Comparison of ENCODE assay signal across 10 cellular contexts in the genomic region with DNA sequence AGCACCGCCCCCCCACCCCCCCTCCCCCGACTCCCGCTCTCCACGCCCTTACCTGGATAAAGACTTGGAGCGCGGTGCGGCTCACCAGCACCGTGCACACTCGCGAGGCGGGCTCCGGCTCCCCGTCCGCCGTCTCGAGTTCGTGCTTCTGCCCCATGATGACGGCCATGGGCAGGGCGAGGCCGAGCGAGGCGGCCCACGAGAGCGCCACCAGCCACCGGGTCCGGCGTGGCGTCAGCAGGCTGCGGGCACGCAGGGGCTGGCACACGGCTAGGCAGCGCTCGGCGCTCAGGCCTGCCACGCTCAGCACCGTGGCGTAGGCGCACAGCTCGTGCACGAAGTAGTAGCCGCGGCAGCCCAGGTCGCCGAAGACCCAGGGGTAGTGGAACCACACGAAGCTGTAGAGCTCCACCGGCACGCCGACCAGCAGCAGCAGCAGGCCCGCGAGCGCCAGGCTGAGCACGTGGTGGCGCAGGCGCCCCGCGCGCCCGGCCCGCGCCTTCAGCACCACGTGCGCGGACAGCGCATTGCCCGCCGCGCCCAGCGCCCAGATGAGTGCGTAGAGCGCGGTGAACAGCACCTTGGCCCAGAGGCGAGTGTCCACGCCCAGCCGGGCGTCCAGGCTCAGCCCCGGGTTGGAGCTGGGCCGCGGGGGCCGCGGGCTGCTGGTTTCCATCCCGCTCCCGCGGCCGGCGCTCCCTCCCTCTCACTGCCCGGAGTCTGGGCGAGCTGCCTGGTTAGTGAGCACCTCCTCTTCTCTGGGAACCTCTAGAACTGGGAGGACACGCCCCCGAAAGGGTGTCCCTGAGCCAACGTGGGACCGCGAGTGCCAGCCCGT. TPM values are rescaled to one million over a fixed set of nuclear protein-coding genes. Genes with fewer than 3 reads are reported as not detected.
DNase-seq lines count a peak whose midpoint lies in the region; ATAC-seq and TF ChIP-seq lines count a peak whose summit lies in the region.
"Had no signal": no experiment of that assay in that cellular context is flagged by ENCODE, and none has a peak within 500 bp of the region (broad histone marks: within the 10 kb centered on the region; RNA-seq: fewer than 3 reads in every experiment).

A gene with protein sequence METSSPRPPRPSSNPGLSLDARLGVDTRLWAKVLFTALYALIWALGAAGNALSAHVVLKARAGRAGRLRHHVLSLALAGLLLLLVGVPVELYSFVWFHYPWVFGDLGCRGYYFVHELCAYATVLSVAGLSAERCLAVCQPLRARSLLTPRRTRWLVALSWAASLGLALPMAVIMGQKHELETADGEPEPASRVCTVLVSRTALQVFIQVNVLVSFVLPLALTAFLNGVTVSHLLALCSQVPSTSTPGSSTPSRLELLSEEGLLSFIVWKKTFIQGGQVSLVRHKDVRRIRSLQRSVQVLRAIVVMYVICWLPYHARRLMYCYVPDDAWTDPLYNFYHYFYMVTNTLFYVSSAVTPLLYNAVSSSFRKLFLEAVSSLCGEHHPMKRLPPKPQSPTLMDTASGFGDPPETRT (minus strand): TSS at position 742 of the 838 bp plus-strand sequence. CDS start 66 bp downstream, at position 676.

- H3K4me2 ChIP-seq in skeletal muscle satellite cell (ENCODE audit: low read length) (peak within 1 kb of the TSS; percentile 52), PC-9 (no peak within 1 kb of the TSS)

- peaks cover 4% of the 10 kb centered on the region; the same call in 1 of the 2 replicates for H3F3A ChIP-seq in PC-9 (ENCODE audit: insufficient read depth, low read depth)

- BruUV-seq in PC-9 (replicated peaks; lab: Mats Ljungman, UMichigan): no TSS peak

- TF ChIP-seq CTCF in astrocyte of the cerebellum (IDR thresholded peaks at IDR 0.05; ENCODE audit: low read depth, low read length, missing control alignments) (no peak), PC-9 (conservative IDR thresholded peaks at IDR 0.05) (no peak)

- H3K27ac ChIP-seq in PC-9: no peak within 1 kb of the TSS
- H3K27ac ChIP-seq: 22Rv1 had no signal

- in situ Hi-C loops in astrocyte of the cerebellum (cut with HindIII; ENCODE audit: low sequenced_read_pairs): no loop called here

- no peak for ATAC-seq in GM18909 (IDR thresholded peaks at IDR 0.05; ENCODE audit: poor library complexity, unreplicated experiment)

- H3K9me3 ChIP-seq in iPS-18c (ENCODE audit: control insufficient read depth, insufficient read depth, low read length) (peaks cover 4% of the 10 kb centered on the region), skeletal muscle satellite cell (replicated peaks; ENCODE audit: low read length) (no peaks in the 10 kb centered on the region), PC-9 (ENCODE audit: insufficient read depth, low read depth) (0 out of 2 replicates have a peak, but pooled peaks cover 6% of the 10 kb centered on the region)

- no peaks in the 10 kb centered on the region for H3K9me2 ChIP-seq in PC-9 (ENCODE audit: insufficient read depth)

- no peaks in the 10 kb centered on the region for H3K79me2 ChIP-seq in PC-9 (ENCODE audit: low read depth)

- H4K20me1 ChIP-seq in PC-9 (ENCODE audit: insufficient read depth): no peaks in the 10 kb centered on the region

- H3K4me3 ChIP-seq in astrocyte of the cerebellum (ENCODE audit: low read depth, low read length): no peak within 1 kb of the TSS
- H3K4me3 ChIP-seq in iPS-18c (ENCODE audit: insufficient read depth, low read depth, low read length): peak within 1 kb of the TSS; percentile 25
- peak within 1 kb of the TSS; percentile 30 for H3K4me3 ChIP-seq in skeletal muscle satellite cell (ENCODE audit: low read length)
- no peak within 1 kb of the TSS for H3K4me3 ChIP-seq in PC-9

- DNase-seq in DMS53 (lab: John Stamatoyannopoulos, UW) (peak; percentile 62), DMS53 treated with DMSO at 0.1 percent for 48 hours (lab: John Stamatoyannopoulos, UW; ENCODE audit: unreplicated experiment) (no peak), astrocyte of the cerebellum (ENCODE audit: low read depth) (peak; percentile 13), NCI-H1105 (lab: John Stamatoyannopoulos, UW) (no peak), PC-9 (no peak)

- no peaks in the 10 kb centered on the region for H3K36me3 ChIP-seq in skeletal muscle satellite cell (ENCODE audit: insufficient read depth, low read length)
- no peaks in the 10 kb centered on the region for H3K36me3 ChIP-seq in PC-9 (ENCODE audit: low read depth)

- intact Hi-C loops in PC-9 (cut with micrococcal nuclease; ENCODE audit: unreplicated experiment): no loop called here

- POLR2A ChIA-PET in PC-9 (lab: Charles Lee; ENCODE audit: unreplicated experiment): no interaction called here

- H3K4me1 ChIP-seq in skeletal muscle satellite cell (ENCODE audit: control insufficient read depth, insufficient read depth, low read length): peaks cover 4% of the 10 kb centered on the region
- H3K4me1 ChIP-seq in PC-9 (replicated peaks; ENCODE audit: insufficient read depth): peaks cover 28% of the 10 kb centered on the region

- no peak within 1 kb of the TSS for H2AFZ ChIP-seq in PC-9

- H3K27me3 ChIP-seq in skeletal muscle satellite cell (ENCODE audit: control insufficient read depth, insufficient read depth, low read length) (peaks cover 57% of the 10 kb centered on the region), PC-9 (ENCODE audit: insufficient read depth, low read depth) (no peaks in the 10 kb centered on the region)

- CTCF ChIA-PET in PC-9 (lab: Charles Lee): no interaction called here

- no peak within 1 kb of the TSS for H3K9ac ChIP-seq in skeletal muscle satellite cell (ENCODE audit: low read depth, low read length)

RNA-seq across cellular contexts. Expression of the gene that starts here (rescaled TPM):
- not detected in 2 replicates for total RNA-seq in skeletal muscle satellite cell (2012; rRNA removed)
- total RNA-seq in PC-9 (2021): not detected in 2 replicates
- total RNA-seq: mononuclear cell had no signal

Comparison
In these comparisons a context has a peak if more than half of its experiments do, and no peak if none do; other contexts are left out.
1. DNase-seq: peak in DMS53 (single experiment) and astrocyte of the cerebellum (single experiment); none in DMS53 treated with DMSO at 0.1 percent for 48 hours (single experiment), NCI-H1105 (single experiment) and PC-9 (0 of 2).
2. H3K4me3 ChIP-seq: peak in iPS-18c (single experiment) and skeletal muscle satellite cell (single experiment); none in astrocyte of the cerebellum (single experiment) and PC-9 (single experiment).